ENCODE assay signal across 18 cellular contexts in genomic region chr1:234438579-234438978, GRCh38.
"Had no signal": no experiment of that assay in that cellular context is flagged by ENCODE, and none has a peak within 500 bp of the region (broad histone marks: within the 10 kb centered on the region; RNA-seq: fewer than 3 reads in every experiment).

No MANE protein-coding gene starts in this region.

- ATAC-seq: foreskin keratinocyte; left lung; naive thymus-derived CD4-positive, alpha-beta T cell had no signal

- H3K4me1 ChIP-seq: foreskin keratinocyte, left lung had no signal

- H3K4me1 Mint-ChIP-seq: memory B cell had no signal

- H3K4me3 ChIP-seq: coronary artery, dorsolateral prefrontal cortex, esophagus muscularis mucosa, heart right ventricle, left lung, lung had no signal

- H3K27ac Mint-ChIP-seq: memory B cell had no signal

- DNase-seq: effector CD4-positive, alpha-beta T cell; effector memory CD4-positive, alpha-beta T cell; foreskin keratinocyte; glutamatergic neuron; hippocampal formation; left cardiac atrium; left lung; left ventricle myocardium superior; mammary epithelial cell; mesendoderm; midbrain; naive thymus-derived CD4-positive, alpha-beta T cell had no signal

- H3K4me3 Mint-ChIP-seq: memory B cell; naive thymus-derived CD4-positive, alpha-beta T cell had no signal

- H3K27me3 Mint-ChIP-seq: memory B cell; naive thymus-derived CD4-positive, alpha-beta T cell had no signal

- H3K27ac ChIP-seq: coronary artery, dorsolateral prefrontal cortex, esophagus muscularis mucosa, foreskin keratinocyte, heart right ventricle, left lung had no signal

- H3K27me3 ChIP-seq: dorsolateral prefrontal cortex, esophagus muscularis mucosa, foreskin keratinocyte, heart right ventricle, left lung had no signal
